13 cellular contexts compared by ENCODE assay signal in the genomic region with DNA sequence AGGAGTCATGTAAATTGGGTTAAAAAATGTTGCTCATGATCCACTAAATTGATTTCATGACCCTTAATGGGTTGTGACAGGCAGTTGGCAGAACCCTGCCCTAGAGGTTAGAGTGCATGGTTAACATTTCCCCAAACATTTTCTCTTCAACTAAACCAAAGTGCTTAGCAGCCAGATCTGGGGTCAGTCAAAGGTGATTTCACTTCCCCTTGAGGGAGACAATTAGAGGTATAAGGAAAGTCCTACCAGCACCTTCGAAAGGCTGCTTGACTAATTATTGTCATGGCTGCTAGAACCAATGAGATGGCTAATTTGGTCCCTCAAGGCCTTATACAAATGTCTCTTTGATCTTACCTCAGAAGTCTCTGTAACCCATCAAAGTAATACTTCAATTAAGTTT. TPM values are rescaled to one million over a fixed set of nuclear protein-coding genes. Genes with fewer than 3 reads are reported as not detected.
A peak's percentile ranks its signal among the peaks of the same experiment; 100 is the strongest.
DNase-seq lines count a peak whose midpoint lies in the region; ATAC-seq and TF ChIP-seq lines count a peak whose summit lies in the region.
"Had no signal": no experiment of that assay in that cellular context is flagged by ENCODE, and none has a peak within 500 bp of the region (broad histone marks: within the 10 kb centered on the region; RNA-seq: fewer than 3 reads in every experiment).

No MANE protein-coding gene starts in this region.

- H3K36me3 ChIP-seq in GM06990 (ENCODE audit: control insufficient read depth, insufficient read depth, low read length) = no peaks in the 10 kb centered on the region
- no peaks in the 10 kb centered on the region for H3K36me3 ChIP-seq in osteoblast (ENCODE audit: insufficient read depth, low read length)

- H2AFZ ChIP-seq in osteoblast (ENCODE audit: low read length) = no peak overlapping the region

- H4K20me1 ChIP-seq in osteoblast (ENCODE audit: insufficient read depth, low read length) = no peaks in the 10 kb centered on the region

- TF ChIP-seq CTCF in GM06990 (IDR thresholded peaks at IDR 0.05; ENCODE audit: insufficient read depth, low read length, poor library complexity, severe bottlenecking) (no peak), osteoblast (IDR thresholded peaks at IDR 0.05; ENCODE audit: extremely low read depth, low read depth, low read length) (no peak)

- no peaks in the 10 kb centered on the region for H3K4me1 ChIP-seq in osteoblast (ENCODE audit: insufficient read depth, low read length)
- H3K4me1 ChIP-seq: A549 had no signal

- no peak overlapping the region for H3K4me2 ChIP-seq in osteoblast (ENCODE audit: insufficient read depth, low read length)
- H3K4me2 ChIP-seq: A549 had no signal

- no peaks in the 10 kb centered on the region for H3K9me3 ChIP-seq in osteoblast (ENCODE audit: low read depth, low read length)
- H3K9me3 ChIP-seq: A549 had no signal

- ATAC-seq in GM19351 (IDR thresholded peaks at IDR 0.05; ENCODE audit: unreplicated experiment) = peak; percentile 88
- ATAC-seq in HG02763 (IDR thresholded peaks at IDR 0.05; ENCODE audit: unreplicated experiment) = peak; percentile 72
- ATAC-seq in HG03469 (IDR thresholded peaks at IDR 0.05; ENCODE audit: unreplicated experiment) = peak; percentile 72
- ATAC-seq: A549; natural killer cell treated with Interleukin-12 subunit alpha and Interleukin-12 subunit beta and Interleukin-15 and Interleukin-18, amount 100 ng/mL, for 72 hours had no signal

- DNase-seq in GM06990 (ENCODE audit: extremely low read depth, insufficient read length) (peak; percentile 37), osteoblast (ENCODE audit: insufficient read length, low spot score, missing footprints) (no peak), EL (no peak)
- no peak for DNase-seq in NK-92 treated with Interleukin-12 subunit alpha and Interleukin-12 subunit beta, amount 100 ng/mL, for 24 hours (lab: John Stamatoyannopoulos, UW)
- no peak for DNase-seq in activated CD4-positive, CD25-positive, alpha-beta regulatory T cell (lab: John Stamatoyannopoulos, UW)
- DNase-seq: activated CD4-positive, alpha-beta T cell treated with anti-CD3 and anti-CD28 coated beads for 1 hour; NCI-H1417 treated with DMSO at 0.1 percent for 48 hours had no signal

- H3K79me2 ChIP-seq in osteoblast (ENCODE audit: insufficient read depth, low read length) = no peaks in the 10 kb centered on the region

- no peak overlapping the region for H3K4me3 ChIP-seq in GM06990 (replicated peaks; ENCODE audit: low read depth, low read length)
- no peak overlapping the region for H3K4me3 ChIP-seq in osteoblast (ENCODE audit: insufficient read depth, low read length)
- H3K4me3 ChIP-seq: A549 had no signal

- H3K27me3 ChIP-seq in GM06990 (replicated peaks; ENCODE audit: control insufficient read depth, insufficient read depth, low read length) (no peaks in the 10 kb centered on the region), osteoblast (ENCODE audit: insufficient read depth, low read length) (peaks cover 4% of the 10 kb centered on the region)

- no peak overlapping the region for H3K27ac ChIP-seq in osteoblast (ENCODE audit: low read depth, low read length)
- H3K27ac ChIP-seq: A549, HL-60 had no signal

RNA-seq across cellular contexts. Expression of gene INTS6L, which starts 30.9 kb away (rescaled TPM):
- 4.4 and 4.7 TPM in 2 replicates for total RNA-seq in osteoblast
